Comparison of ENCODE assay signal across 8 cellular contexts in the genomic region with DNA sequence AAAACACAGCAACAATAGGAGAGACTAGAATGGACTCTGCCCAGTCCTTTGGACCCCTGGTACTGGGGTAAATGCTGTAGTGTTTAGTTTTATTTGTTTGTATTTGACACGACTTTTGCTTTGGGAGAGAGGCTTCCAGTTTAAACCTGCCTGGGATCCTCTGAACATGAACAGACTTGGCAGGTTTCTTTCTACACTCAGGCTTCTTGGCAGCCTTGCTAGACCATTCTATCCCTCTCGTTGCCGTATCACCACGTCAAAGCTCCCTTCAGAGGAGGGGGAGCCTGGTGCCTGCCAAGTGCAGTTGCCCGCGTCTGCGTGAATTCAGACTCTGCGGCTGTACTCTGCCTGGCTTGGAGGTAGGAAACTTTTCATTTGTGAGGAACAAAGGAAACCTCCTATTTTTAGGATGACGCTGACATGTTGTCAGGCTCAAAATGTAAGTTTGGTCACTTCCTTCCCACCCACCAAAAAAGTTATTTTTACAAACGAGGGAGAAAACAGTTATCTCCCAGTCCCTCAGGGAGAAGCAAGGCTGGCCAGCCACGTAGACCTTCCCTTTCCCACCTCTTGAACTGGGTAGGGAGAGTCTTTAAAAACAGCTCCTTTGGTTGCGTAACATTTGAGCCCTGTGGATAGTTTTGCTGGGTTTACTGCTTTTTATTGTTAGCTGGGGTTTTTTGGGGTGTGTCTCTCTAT. TPM values are rescaled to one million over a fixed set of nuclear protein-coding genes. Genes with fewer than 3 reads are reported as not detected.
DNase-seq lines count a peak whose midpoint lies in the region; ATAC-seq, FAIRE-seq and TF ChIP-seq lines count a peak whose summit lies in the region.

No MANE protein-coding gene starts in this region.

- no peak overlapping the region for H2BK12ac ChIP-seq in H1 (ENCODE audit: low read depth, low read length)

- H3K36me3 ChIP-seq in H1 (ENCODE audit: control insufficient read depth in 2 of 4, insufficient read depth in 4 of 4, low read length in 3 of 4) (peaks cover 11 to 34% (median 22%) of the 10 kb centered on the region in 4 experiments), suprapubic skin (no peaks in the 10 kb centered on the region)

- no peak overlapping the region for H2BK20ac ChIP-seq in H1 (ENCODE audit: low read length)

- no peak overlapping the region; the same call in 1 of the 2 replicates for H4K8ac ChIP-seq in H1 (ENCODE audit: extremely low read depth, insufficient read depth, low read length)

- H3K79me2 ChIP-seq in H1 (ENCODE audit: control insufficient read depth in 1 of 2, insufficient read depth in 2 of 2, low read length in 2 of 2), result peaks cover 0 to 61% of the 10 kb centered on the region in 2 experiments; a peak in 3 of 4 replicates

- H4K20me1 ChIP-seq in H1 (replicated peaks in 1 of 2; ENCODE audit: control insufficient read depth in 1 of 2, insufficient read depth in 2 of 2, low read length in 2 of 2), result peaks cover 4 to 10% of the 10 kb centered on the region in 2 experiments

- no peak for TF ChIP-seq POLR2A in H1 (IDR thresholded peaks at IDR 0.05; ENCODE audit: control extremely low read depth in 1 of 2, low read depth in 2 of 2, low read length in 2 of 2)
- TF ChIP-seq POLR2A in suprapubic skin (IDR thresholded peaks at IDR 0.05), result no peak

- peaks cover 0 to 5% (median 4%) of the 10 kb centered on the region in 4 experiments; a peak in 6 of 7 replicates for H3K4me1 ChIP-seq in H1 (replicated peaks in 1 of 4; ENCODE audit: control insufficient read depth in 3 of 4, insufficient read depth in 4 of 4, low read length in 3 of 4)
- H3K4me1 ChIP-seq in suprapubic skin, result peaks cover 100% of the 10 kb centered on the region

- H3K56ac ChIP-seq in H1 (replicated peaks; ENCODE audit: insufficient read length, low read depth, low read length), result no peak overlapping the region

- no peak overlapping the region for H4K5ac ChIP-seq in H1 (ENCODE audit: insufficient read length, low read depth, low read length)

- TF ChIP-seq EP300 in H1 (IDR thresholded peaks at IDR 0.05; ENCODE audit: borderline replicate concordance in 1 of 2, low read depth in 2 of 2, low read length in 2 of 2) (no peak), suprapubic skin (IDR thresholded peaks at IDR 0.05) (peak; percentile 71)

- H3K27me3 Mint-ChIP-seq in immature natural killer cell (ENCODE audit: low read depth in 3 of 3), result peaks cover 8 to 12% (median 9%) of the 10 kb centered on the region in 3 donors
- H3K27me3 Mint-ChIP-seq in activated CD4-positive, alpha-beta memory T cell treated with anti-CD3 and anti-CD28 coated beads for 36 hours, result no peaks in the 10 kb centered on the region

- H3K14ac ChIP-seq in H1 (ENCODE audit: insufficient read length), result no peak overlapping the region

- 85% methylated on average over 12 of the region's 12 CpGs; no CpG with 5 or more reads in 1 of the 2 experiments for WGBS in H1 (ENCODE audit: extremely low coverage in 1 of 2, insufficient coverage in 1 of 2, insufficient read length in 1 of 2, insufficient replicate concordance in 2 of 2, low coverage in 1 of 2, low lambda C conversion rate in 2 of 2, missing lambda C conversion rate in 1 of 2), 2 experiments
- 14% methylated on average over 12 of the region's 12 CpGs for WGBS in suprapubic skin

- CTCF ChIA-PET in H1 (lab: Charles Lee; ENCODE audit: partially characterized antibody), result interaction anchor here (1.1 to 15.1 kb wide), 6 partner anchors 17 to 59 kb away, joined by 3 to 130 read pairs (median 9); a partner anchor contains a TSS
- CTCF ChIA-PET in activated CD4-positive, alpha-beta memory T cell treated with anti-CD3 and anti-CD28 coated beads for 36 hours (lab: Charles Lee), result interaction anchor here (1.3 kb wide), 1 partner anchor 238 kb away, joined by 3 read pairs; no protein-coding TSS in a partner anchor

- no peak overlapping the region for H3K4me3 ChIP-seq in H1 (ENCODE audit: extremely low read depth in 1 of 4, insufficient read depth in 2 of 4, low read depth in 3 of 4, low read length in 4 of 4)
- H3K4me3 ChIP-seq in suprapubic skin, result peak overlapping the region; percentile 5

- H3K9me3 ChIP-seq in H1 (ENCODE audit: insufficient read depth in 2 of 2, low read depth in 1 of 2, low read length in 1 of 2) (no peaks in the 10 kb centered on the region), suprapubic skin (no peaks in the 10 kb centered on the region)

- no peak overlapping the region; a peak in 1 of 7 replicates for H3K9ac ChIP-seq in H1 (replicated peaks in 1 of 4; ENCODE audit: extremely low read depth in 1 of 4, low read depth in 3 of 4, low read length in 3 of 4)

- no peak overlapping the region for H4K91ac ChIP-seq in H1 (replicated peaks; ENCODE audit: insufficient read length, low read length)

- H3K18ac ChIP-seq in H1 (ENCODE audit: extremely low read depth, low read length), result no peak overlapping the region

- no peak overlapping the region for H2BK5ac ChIP-seq in H1 (ENCODE audit: low read depth, low read length)

- TF ChIP-seq RAD21 in H1 (IDR thresholded peaks at IDR 0.05 in 1 of 2, conservative IDR thresholded peaks at IDR 0.05 in 1 of 2; ENCODE audit: low read depth in 2 of 2, low read length in 2 of 2), result no peak

- H3K9me3 Mint-ChIP-seq in immature natural killer cell, result no peaks in the 10 kb centered on the region
- H3K9me3 Mint-ChIP-seq in activated CD4-positive, alpha-beta memory T cell treated with anti-CD3 and anti-CD28 coated beads for 36 hours, result no peaks in the 10 kb centered on the region

- intact Hi-C loops in activated CD4-positive, alpha-beta memory T cell treated with anti-CD3 and anti-CD28 coated beads for 36 hours (cut with micrococcal nuclease), result no loop called here

- peaks cover 20% of the 10 kb centered on the region for H3K79me1 ChIP-seq in H1 (ENCODE audit: low read depth, low read length)

- POLR2A ChIA-PET in H1 (lab: Charles Lee; ENCODE audit: partially characterized antibody), result interaction anchor here (9.3 kb wide), 1 partner anchor 13 kb away, joined by 51 read pairs; no protein-coding TSS in a partner anchor
- POLR2A ChIA-PET in activated CD4-positive, alpha-beta memory T cell treated with anti-CD3 and anti-CD28 coated beads for 36 hours (lab: Charles Lee), result no interaction called here

- no peak overlapping the region for H3K23ac ChIP-seq in H1 (ENCODE audit: insufficient read length)

- no peak overlapping the region for H2BK120ac ChIP-seq in H1 (replicated peaks; ENCODE audit: low read depth, low read length)

- no peak for TF ChIP-seq CTCF in H1 (IDR thresholded peaks at IDR 0.05; ENCODE audit: control extremely low read depth in 1 of 3, insufficient read depth in 1 of 3, low read depth in 1 of 3, low read length in 3 of 3)
- no peak for TF ChIP-seq CTCF in suprapubic skin (IDR thresholded peaks at IDR 0.05)

- no peak for FAIRE-seq in H1 (lab: Jason Lieb, UNC)

- H3K4me1 Mint-ChIP-seq in immature natural killer cell, result peaks cover 12 to 13% of the 10 kb centered on the region in 2 donors
- peaks cover 9% of the 10 kb centered on the region for H3K4me1 Mint-ChIP-seq in activated CD4-positive, alpha-beta memory T cell treated with anti-CD3 and anti-CD28 coated beads for 36 hours (ENCODE audit: low read depth)

- H3K4ac ChIP-seq in H1 (replicated peaks; ENCODE audit: insufficient read length, low read depth, low read length), result no peak overlapping the region

- no peak overlapping the region for H2BK15ac ChIP-seq in H1 (ENCODE audit: low read length)

- H3K4me2 ChIP-seq in H1 (ENCODE audit: insufficient read depth in 1 of 2, low read depth in 2 of 2, low read length in 2 of 2), result no peak overlapping the region

- H3K23me2 ChIP-seq in H1 (ENCODE audit: low read depth, low read length), result no peaks in the 10 kb centered on the region

- H2AK5ac ChIP-seq in H1 (ENCODE audit: low read depth, low read length), result no peak overlapping the region

- H3K27ac ChIP-seq in H1 (ENCODE audit: low read depth, low read length) (peak overlapping the region; percentile 0; the same call in 1 of the 2 replicates), suprapubic skin (peak overlapping the region; percentile 96)

- no peak overlapping the region for H3K4me3 Mint-ChIP-seq in immature natural killer cell
- H3K4me3 Mint-ChIP-seq in activated CD4-positive, alpha-beta memory T cell treated with anti-CD3 and anti-CD28 coated beads for 36 hours, result no peak overlapping the region

- H3K27me3 ChIP-seq in H1 (replicated peaks in 1 of 4; ENCODE audit: control insufficient read depth in 3 of 4, extremely low read depth in 1 of 4, insufficient read depth in 3 of 4, low read length in 3 of 4), result no peaks in the 10 kb centered on the region
- H3K27me3 ChIP-seq in suprapubic skin, result no peaks in the 10 kb centered on the region

- H2AFZ ChIP-seq in H1 (ENCODE audit: low read length), result no peak overlapping the region

- DNase-seq in NCI-H1105 treated with DMSO at 0.1 percent for 48 hours (lab: John Stamatoyannopoulos, UW) (peak; percentile 83), H1 (ENCODE audit: low read depth in 1 of 2, low spot score in 2 of 2) (no peak), medulla oblongata (ENCODE audit: extremely low spot score) (peak; percentile 85), suprapubic skin (ENCODE audit: low spot score in 2 of 2) (peak in 1 of 2 donors; percentile 84), immature natural killer cell (no peak)
- no peak for DNase-seq in activated CD4-positive, CD25-positive, alpha-beta regulatory T cell (lab: John Stamatoyannopoulos, UW)
- no peak for DNase-seq in activated CD4-positive, alpha-beta memory T cell treated with anti-CD3 and anti-CD28 coated beads for 36 hours

- ATAC-seq in HG03432 (IDR thresholded peaks at IDR 0.05; ENCODE audit: unreplicated experiment), result no peak

- H3K36me3 Mint-ChIP-seq in immature natural killer cell, result no peaks in the 10 kb centered on the region
- H3K36me3 Mint-ChIP-seq in activated CD4-positive, alpha-beta memory T cell treated with anti-CD3 and anti-CD28 coated beads for 36 hours, result no peaks in the 10 kb centered on the region

- no peak overlapping the region for H3K27ac Mint-ChIP-seq in immature natural killer cell
- no peak overlapping the region for H3K27ac Mint-ChIP-seq in activated CD4-positive, alpha-beta memory T cell treated with anti-CD3 and anti-CD28 coated beads for 36 hours

TF ChIP-seq in H1, 55 proteins besides CTCF, POLR2A, EP300 and RAD21 (continues in another document):
- TF ChIP-seq KDM5A (IDR thresholded peaks at IDR 0.05; ENCODE audit: low read length), result no peak
- TF ChIP-seq ZNF274 (IDR thresholded peaks at IDR 0.05; ENCODE audit: borderline replicate concordance, extremely low read depth, low read length), result no peak

RNA-seq across cellular contexts. Expression of a gene that starts 26.0 kb away (rescaled TPM):
- total RNA-seq in H1 (2021; fragmentation: NEBNext Ultra II Directional; extraction: Animal tissue kit (Norgen Biotek cat#: 25700)), result 164 and 168 TPM in 2 replicates
- 173 and 319 TPM in 2 replicates for polyA plus RNA-seq in H1 (2011; rRNA removed)
- polyA plus RNA-seq in H1 (2011; cell fraction: cytosol; rRNA removed), result 270 TPM
- polyA plus RNA-seq in H1 (2011; cell fraction: nucleus; rRNA removed), result 124 TPM
- 202 to 227 TPM (median 219 TPM) in 4 replicates for polyA plus RNA-seq in H1 (2012, experiment 1 of 2)
- 250 TPM for polyA plus RNA-seq in H1 (2012, experiment 2 of 2)
- polyA plus RNA-seq in H1 (2013, experiment 1 of 2), result 461 TPM
- 438 TPM for polyA plus RNA-seq in H1 (2013, experiment 2 of 2)
- 187 and 223 TPM in 2 replicates for polyA minus RNA-seq in H1 (2011; rRNA and poly(A)+ RNA removed)
- 121 TPM for polyA minus RNA-seq in H1 (2011; cell fraction: cytosol; rRNA and poly(A)+ RNA removed)
- 81.6 TPM for polyA minus RNA-seq in H1 (2011; cell fraction: nucleus; rRNA and poly(A)+ RNA removed)
- total RNA-seq in suprapubic skin, result 100 to 1,000 TPM; 420 to 548 (median 475) TPM
- polyA plus RNA-seq in immature natural killer cell, result 1 to 10 TPM; 2.1 to 9.8 (median 5.1) TPM
- total RNA-seq in activated CD4-positive, alpha-beta memory T cell treated with anti-CD3 and anti-CD28 coated beads for 36 hours, result 1 to 10 TPM; 1.5 to 2.3 TPM

Comparison
In these comparisons a context has a peak if more than half of its experiments do, and no peak if none do; other contexts are left out.
1. DNase-seq: peak in NCI-H1105 treated with DMSO at 0.1 percent for 48 hours (single experiment) and medulla oblongata (single experiment); none in H1 (0 of 2), activated CD4-positive, CD25-positive, alpha-beta regulatory T cell (0 of 4), immature natural killer cell (0 of 3) and activated CD4-positive, alpha-beta memory T cell treated with anti-CD3 and anti-CD28 coated beads for 36 hours (single experiment).
2. RNA of a gene that starts 26.0 kb away (total RNA-seq): 420 to 548 TPM in suprapubic skin and 164 to 168 TPM in H1; 1.5 to 2.3 TPM in activated CD4-positive, alpha-beta memory T cell treated with anti-CD3 and anti-CD28 coated beads for 36 hours; every median in the first group is over 10 times any median in the second.